In the genomic region with DNA sequence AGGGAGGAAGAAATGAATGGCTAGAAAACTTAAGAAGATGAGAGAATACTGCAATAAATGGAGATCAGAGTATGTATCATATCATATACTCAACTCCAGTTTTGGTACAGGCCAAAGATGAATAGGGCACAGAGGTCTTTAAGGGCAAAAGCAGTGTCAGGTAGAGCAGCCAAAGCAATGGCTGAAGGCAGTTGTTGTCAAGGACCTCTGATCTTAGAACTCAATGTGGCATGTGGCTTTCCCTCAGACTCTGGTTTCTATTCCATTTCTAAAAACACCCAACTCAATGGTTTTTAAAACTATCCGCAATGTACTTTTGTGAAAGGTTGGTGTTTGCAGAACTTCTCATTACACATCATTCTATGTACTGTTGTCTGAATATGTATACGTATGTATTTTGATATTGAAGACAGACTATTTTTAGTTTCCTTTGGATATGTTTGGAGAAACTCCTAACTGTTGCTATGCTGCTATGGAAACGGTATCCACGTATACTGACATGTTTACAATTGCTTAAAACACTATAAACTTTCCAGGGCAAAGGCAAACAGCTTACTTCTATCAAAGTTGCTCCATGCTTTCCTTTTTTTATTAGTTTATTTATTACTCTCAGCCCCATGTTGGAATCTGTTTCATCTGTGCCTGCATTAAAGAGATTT, we compare ENCODE assay signal across 10 cellular contexts. TPM values are rescaled to one million over a fixed set of nuclear protein-coding genes. Genes with fewer than 3 reads are reported as not detected.
A peak's percentile ranks its signal among the peaks of the same experiment; 100 is the strongest.
DNase-seq lines count a peak whose midpoint lies in the region; ATAC-seq, FAIRE-seq and TF ChIP-seq lines count a peak whose summit lies in the region.
"Had no signal": no experiment of that assay in that cellular context is flagged by ENCODE, and none has a peak within 500 bp of the region (broad histone marks: within the 10 kb centered on the region; RNA-seq: fewer than 3 reads in every experiment).

No MANE protein-coding gene starts in this region.

- H3K4me1 Mint-ChIP-seq in HFFc6 (ENCODE audit: low read depth), result peaks cover 37% of the 10 kb centered on the region
- H3K4me1 Mint-ChIP-seq in chondrocyte (ENCODE audit: low read depth), result peaks cover 41% of the 10 kb centered on the region

- H3K79me2 ChIP-seq in HepG2 (ENCODE audit: insufficient read depth, low read length), result no peaks in the 10 kb centered on the region

- no peaks in the 10 kb centered on the region for H3K9me3 ChIP-seq in HepG2 (ENCODE audit: low read length)
- H3K9me3 ChIP-seq: right lobe of liver had no signal

- no peak overlapping the region for H3K4me3 Mint-ChIP-seq in HFFc6
- no peak overlapping the region for H3K4me3 Mint-ChIP-seq in chondrocyte (ENCODE audit: unreplicated experiment)

- intact Hi-C loops in HepG2 (cut with micrococcal nuclease; ENCODE audit: unreplicated experiment), result no loop called here

- WGBS in HepG2 (ENCODE audit: low lambda C conversion rate), result 35% methylated on average over 4 of the region's 4 CpGs

- TF ChIP-seq CTCF in HFFc6 (IDR thresholded peaks at IDR 0.05) (no peak), chondrocyte (IDR thresholded peaks at IDR 0.05) (no peak), HepG2 (CRISPR knock-in tag; IDR thresholded peaks at IDR 0.05) (no peak)

- H3K36me3 Mint-ChIP-seq in HFFc6 (ENCODE audit: low read depth) (no peaks in the 10 kb centered on the region), chondrocyte (ENCODE audit: low read depth) (no peaks in the 10 kb centered on the region)

- ATAC-seq in HepG2 (no peak), HG03045 (IDR thresholded peaks at IDR 0.05; ENCODE audit: unreplicated experiment) (no peak), esophagus mucosa (no peak)

- no peak overlapping the region for H3K4me3 ChIP-seq in HepG2 (replicated peaks in 1 of 3; ENCODE audit: insufficient read depth in 1 of 3, low read depth in 2 of 3, low read length in 3 of 3)
- H3K4me3 ChIP-seq: right lobe of liver had no signal

- TF ChIP-seq POLR2A in HepG2 (IDR thresholded peaks at IDR 0.05; ENCODE audit: insufficient read depth in 1 of 2, low read depth in 2 of 2, low read length in 2 of 2), result no peak

- no peak for FAIRE-seq in HepG2 (lab: Jason Lieb, UNC)

- BruUV-seq in HepG2 (replicated peaks; lab: Mats Ljungman, UMichigan), result no TSS peak

- DNase-seq in AG08396 (ENCODE audit: low spot score), result peak; percentile 27
- DNase-seq in HFFc6, result peak; percentile 70
- DNase-seq in chondrocyte (ENCODE audit: low spot score), result no peak
- DNase-seq in HepG2 (ENCODE audit: low spot score), result no peak
- no peak for DNase-seq in NCI-H128 (lab: John Stamatoyannopoulos, UW; ENCODE audit: unreplicated experiment)
- DNase-seq in NOMO-1 treated with DMSO at 0.1 percent for 48 hours (lab: John Stamatoyannopoulos, UW; ENCODE audit: unreplicated experiment), result no peak
- DNase-seq: NCI-H1092 treated with DMSO at 0.1 percent for 48 hours, right lobe of liver had no signal

- peaks cover 0 to 4% of the 10 kb centered on the region in 2 experiments; a peak in 2 of 5 replicates for H3K27me3 ChIP-seq in HepG2 (ENCODE audit: control insufficient read depth in 1 of 2, insufficient read depth in 2 of 2, low read length in 2 of 2)
- H3K27me3 ChIP-seq: right lobe of liver had no signal

- H3K4me1 ChIP-seq in HepG2 (ENCODE audit: insufficient read depth, low read length), result no peaks in the 10 kb centered on the region
- H3K4me1 ChIP-seq: right lobe of liver had no signal

- CTCF ChIA-PET in HepG2 (lab: Yijun Ruan, JAX; ENCODE audit: low intra/inter-chr PET ratio, low total read pairs), result no interaction called here

- POLR2A ChIA-PET in HepG2 (lab: Yijun Ruan, JAX), result no interaction called here

- H3K9me3 Mint-ChIP-seq in HFFc6, result no peaks in the 10 kb centered on the region
- H3K9me3 Mint-ChIP-seq in chondrocyte (ENCODE audit: low read depth), result peaks cover 8% of the 10 kb centered on the region

- H3K9ac ChIP-seq in HepG2 (ENCODE audit: insufficient read depth, low read depth, low read length), result no peak overlapping the region

- H4K20me1 ChIP-seq in HepG2 (ENCODE audit: insufficient read depth, low read length), result no peaks in the 10 kb centered on the region

- H3K4me2 ChIP-seq in HepG2 (ENCODE audit: low read depth, low read length), result no peak overlapping the region

- in situ Hi-C loops in HepG2 (cut with HindIII; ENCODE audit: extremely low pct_ligation_motif_present, low pct_unique_long_range_greater_than_20kb), result no loop called here

- H2AFZ ChIP-seq in HepG2 (ENCODE audit: low read length), result no peak overlapping the region

- TF ChIP-seq RAD21 in HepG2 (CRISPR knock-in tag; IDR thresholded peaks at IDR 0.05), result no peak

- no peaks in the 10 kb centered on the region for H3K36me3 ChIP-seq in HepG2 (replicated peaks in 1 of 2; ENCODE audit: control insufficient read depth in 1 of 2, insufficient read depth in 2 of 2, low read length in 2 of 2)
- H3K36me3 ChIP-seq: right lobe of liver had no signal

- H3K27ac Mint-ChIP-seq in HFFc6 (peak overlapping the region; percentile 83), chondrocyte (ENCODE audit: unreplicated experiment) (peak overlapping the region; percentile 93)

- no peak for TF ChIP-seq EP300 in HepG2 (IDR thresholded peaks at IDR 0.05; ENCODE audit: low read depth in 2 of 2, low read length in 2 of 2)
- TF ChIP-seq EP300 in HepG2 (CRISPR knock-in tag; IDR thresholded peaks at IDR 0.05; ENCODE audit: borderline replicate concordance), result no peak

- H3K27ac ChIP-seq in HepG2 (ENCODE audit: extremely low read length, insufficient read depth, low read length), result no peak overlapping the region
- H3K27ac ChIP-seq: right lobe of liver had no signal

- H3K27me3 Mint-ChIP-seq in HFFc6 (ENCODE audit: insufficient read depth) (peaks cover 6% of the 10 kb centered on the region; the same call in 1 of the 2 replicates), chondrocyte (ENCODE audit: low read depth) (no peaks in the 10 kb centered on the region)

TF ChIP-seq in HepG2, 621 proteins besides CTCF, POLR2A, EP300 and RAD21 (continues in another document):
- TF ChIP-seq, protein P1, sequence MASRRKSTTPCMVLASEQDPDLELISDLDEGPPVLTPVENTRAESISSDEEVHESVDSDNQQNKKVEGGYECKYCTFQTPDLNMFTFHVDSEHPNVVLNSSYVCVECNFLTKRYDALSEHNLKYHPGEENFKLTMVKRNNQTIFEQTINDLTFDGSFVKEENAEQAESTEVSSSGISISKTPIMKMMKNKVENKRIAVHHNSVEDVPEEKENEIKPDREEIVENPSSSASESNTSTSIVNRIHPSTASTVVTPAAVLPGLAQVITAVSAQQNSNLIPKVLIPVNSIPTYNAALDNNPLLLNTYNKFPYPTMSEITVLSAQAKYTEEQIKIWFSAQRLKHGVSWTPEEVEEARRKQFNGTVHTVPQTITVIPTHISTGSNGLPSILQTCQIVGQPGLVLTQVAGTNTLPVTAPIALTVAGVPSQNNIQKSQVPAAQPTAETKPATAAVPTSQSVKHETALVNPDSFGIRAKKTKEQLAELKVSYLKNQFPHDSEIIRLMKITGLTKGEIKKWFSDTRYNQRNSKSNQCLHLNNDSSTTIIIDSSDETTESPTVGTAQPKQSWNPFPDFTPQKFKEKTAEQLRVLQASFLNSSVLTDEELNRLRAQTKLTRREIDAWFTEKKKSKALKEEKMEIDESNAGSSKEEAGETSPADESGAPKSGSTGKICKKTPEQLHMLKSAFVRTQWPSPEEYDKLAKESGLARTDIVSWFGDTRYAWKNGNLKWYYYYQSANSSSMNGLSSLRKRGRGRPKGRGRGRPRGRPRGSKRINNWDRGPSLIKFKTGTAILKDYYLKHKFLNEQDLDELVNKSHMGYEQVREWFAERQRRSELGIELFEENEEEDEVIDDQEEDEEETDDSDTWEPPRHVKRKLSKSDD (CRISPR knock-in tag; IDR thresholded peaks at IDR 0.05; ENCODE audit: low read depth), result no peak
- TF ChIP-seq, protein P2, sequence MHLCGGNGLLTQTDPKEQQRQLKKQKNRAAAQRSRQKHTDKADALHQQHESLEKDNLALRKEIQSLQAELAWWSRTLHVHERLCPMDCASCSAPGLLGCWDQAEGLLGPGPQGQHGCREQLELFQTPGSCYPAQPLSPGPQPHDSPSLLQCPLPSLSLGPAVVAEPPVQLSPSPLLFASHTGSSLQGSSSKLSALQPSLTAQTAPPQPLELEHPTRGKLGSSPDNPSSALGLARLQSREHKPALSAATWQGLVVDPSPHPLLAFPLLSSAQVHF (CRISPR knock-in tag; IDR thresholded peaks at IDR 0.05), result no peak

RNA-seq across cellular contexts. Expression of a gene that starts 58.1 kb away (rescaled TPM):
- 1 to 10 TPM; 1.9 to 4.9 (median 2.8) TPM for total RNA-seq in HFFc6 (2021; fragmentation: NEBNext Ultra II Directional; extraction: Animal tissue kit (Norgen Biotek cat#: 25700))
- 15.9 to 24.4 TPM (median 22.7 TPM) in 3 replicates for total RNA-seq in chondrocyte
- 12.5 and 14.9 TPM in 2 replicates for total RNA-seq in HepG2 (2016; rRNA removed; fragmentation: Illumina TruSeq; extraction: Trizol)
- 2.5 and 3.3 TPM in 2 replicates for total RNA-seq in HepG2 (2016; cell fraction: cytosol; rRNA removed; fragmentation: Illumina TruSeq; extraction: Trizol; ENCODE audit: low read depth)
- total RNA-seq in HepG2 (2016; cell fraction: insoluble cytoplasmic fraction; rRNA removed; fragmentation: Illumina TruSeq; extraction: Trizol), result 12.6 and 13.4 TPM in 2 replicates
- total RNA-seq in HepG2 (2016; cell fraction: membrane; rRNA removed; fragmentation: Illumina TruSeq; extraction: Trizol), result 8.4 and 8.8 TPM in 2 replicates
- 15.1 and 17.0 TPM in 2 replicates for total RNA-seq in HepG2 (2016; cell fraction: nucleus; rRNA removed; fragmentation: Illumina TruSeq; extraction: Trizol)
- polyA plus RNA-seq in HepG2 (2011; rRNA removed), result 12.9 and 16.2 TPM in 2 replicates
- polyA plus RNA-seq in HepG2 (2011; cell fraction: cytosol; rRNA removed), result 7.3 and 10.7 TPM in 2 replicates
- polyA plus RNA-seq in HepG2 (2011; cell fraction: nucleus; rRNA removed), result 13.3 and 15.0 TPM in 2 replicates
- polyA plus RNA-seq in HepG2 (2012), result 16.2 and 18.9 TPM in 2 replicates
- 0.62 and 0.97 TPM in 2 replicates for polyA plus RNA-seq in HepG2 (2016; cell fraction: cytosol; fragmentation: Illumina TruSeq; extraction: Trizol; ENCODE audit: low read depth)
- 13.0 and 13.7 TPM in 2 replicates for polyA plus RNA-seq in HepG2 (2016; cell fraction: insoluble cytoplasmic fraction; fragmentation: Illumina TruSeq; extraction: Trizol; ENCODE audit: low read depth)
- 3.4 and 3.7 TPM in 2 replicates for polyA plus RNA-seq in HepG2 (2016; cell fraction: membrane; fragmentation: Illumina TruSeq; extraction: Trizol; ENCODE audit: low read depth)
- polyA plus RNA-seq in HepG2 (2016; cell fraction: nucleus; fragmentation: Illumina TruSeq; extraction: Trizol; ENCODE audit: insufficient read depth, low read depth), result 16.7 and 17.7 TPM in 2 replicates
- polyA minus RNA-seq in HepG2 (2011; rRNA and poly(A)+ RNA removed; ENCODE audit: low replicate concordance), result 2.3 and 28.4 TPM in 2 replicates
- polyA minus RNA-seq in HepG2 (2011; cell fraction: cytosol; rRNA and poly(A)+ RNA removed), result 18.2 and 21.7 TPM in 2 replicates
- 28.5 and 29.6 TPM in 2 replicates for polyA minus RNA-seq in HepG2 (2011; cell fraction: nucleus; rRNA and poly(A)+ RNA removed)
- total RNA-seq in esophagus mucosa, result 55.0 TPM

Comparison
In these comparisons a context has a peak if more than half of its experiments do, and no peak if none do; other contexts are left out.
1. DNase-seq: peak in AG08396 (single experiment) and HFFc6 (single experiment); none in chondrocyte (single experiment), HepG2 (single experiment), NCI-H128 (single experiment) and NOMO-1 treated with DMSO at 0.1 percent for 48 hours (single experiment).